ENCODE assay signal across 8 cellular contexts in genomic region chr6:166341464-166341863, GRCh38. TPM values are rescaled to one million over a fixed set of nuclear protein-coding genes. Genes with fewer than 3 reads are reported as not detected.
A peak's percentile ranks its signal among the peaks of the same experiment; 100 is the strongest.
DNase-seq lines count a peak whose midpoint lies in the region; ATAC-seq and TF ChIP-seq lines count a peak whose summit lies in the region.

No MANE protein-coding gene starts in this region.

- no peaks in the 10 kb centered on the region for H3K9me3 ChIP-seq in mucosa of rectum (ENCODE audit: control insufficient read depth in 2 of 2, low read length in 2 of 2)

- H3K4me1 ChIP-seq in mucosa of rectum (ENCODE audit: control insufficient read depth in 2 of 2, insufficient read depth in 2 of 2, low read length in 2 of 2): peaks cover 12% of the 10 kb centered on the region in 2 donors

- H3K27me3 ChIP-seq in brain microvascular endothelial cell (replicated peaks): no peaks in the 10 kb centered on the region
- H3K27me3 ChIP-seq in mucosa of rectum (ENCODE audit: control insufficient read depth in 2 of 2, insufficient read depth in 2 of 2, low read length in 2 of 2): no peaks in the 10 kb centered on the region

- H3K36me3 ChIP-seq in brain microvascular endothelial cell (replicated peaks) (peaks cover 2% of the 10 kb centered on the region), mucosa of rectum (ENCODE audit: control insufficient read depth in 2 of 2, insufficient read depth in 2 of 2, low read length in 2 of 2) (peaks cover 8% of the 10 kb centered on the region in 2 donors)

- ATAC-seq in HG03025 (IDR thresholded peaks at IDR 0.05; ENCODE audit: low FRiP score, unreplicated experiment): no peak

- POLR2A ChIA-PET in RWPE1 (lab: Yijun Ruan, JAX; ENCODE audit: low non-redundant PET): no interaction called here

- CTCF ChIA-PET in RWPE1 (lab: Yijun Ruan, JAX): no interaction called here

- H3K27ac ChIP-seq in brain microvascular endothelial cell: no peak overlapping the region
- peak overlapping the region in 1 of 2 donors; percentile 94 for H3K27ac ChIP-seq in mucosa of rectum (ENCODE audit: low read depth in 2 of 2, low read length in 2 of 2)
- H3K27ac ChIP-seq in RWPE1: no peak overlapping the region

- in situ Hi-C loops in brain microvascular endothelial cell (cut with HindIII; ENCODE audit: low pct_ligation_motif_present, low sequenced_read_pairs): no loop called here

- DNase-seq in AML-193 (lab: John Stamatoyannopoulos, UW): peak; percentile 42 to 69
- DNase-seq in LNCaP clone FGC (ENCODE audit: low read depth): no peak
- no peak for DNase-seq in brain microvascular endothelial cell
- no peak for DNase-seq in ureter (ENCODE audit: low spot score)
- no peak for DNase-seq in hippocampal formation (lab: John Stamatoyannopoulos, UW)
- DNase-seq in RWPE1 (ENCODE audit: low spot score): no peak

- H3K4me3 ChIP-seq in LNCaP clone FGC (ENCODE audit: low read depth, low read length): peak overlapping the region; percentile 96
- peak overlapping the region; percentile 98 for H3K4me3 ChIP-seq in brain microvascular endothelial cell (ENCODE audit: low read depth, low read length)
- peak overlapping the region; percentile 89 to 98 for H3K4me3 ChIP-seq in mucosa of rectum (ENCODE audit: low read length in 2 of 2)

- TF ChIP-seq CTCF in LNCaP clone FGC (IDR thresholded peaks at IDR 0.05; ENCODE audit: control insufficient read depth, extremely low read depth, insufficient read depth) (no peak), brain microvascular endothelial cell (IDR thresholded peaks at IDR 0.05; ENCODE audit: low read depth, low read length, missing control alignments) (no peak), RWPE1 (conservative IDR thresholded peaks at IDR 0.05; ENCODE audit: low read depth) (no peak)

- peak overlapping the region; percentile 97 to 99 for H3K9ac ChIP-seq in mucosa of rectum (ENCODE audit: low read depth in 1 of 2, low read length in 2 of 2)

RNA-seq across cellular contexts. Expression of gene SFT2D1, which starts 0.9 kb away (rescaled TPM):
- total RNA-seq in ureter: 49.7 TPM

RNA-seq across cellular contexts. Expression of gene PRR18, which starts 33.3 kb away (rescaled TPM):
- total RNA-seq in ureter: 0.23 TPM

RNA-seq across cellular contexts. Expression of gene MPC1, which starts 41.3 kb away (rescaled TPM):
- 53.9 TPM for total RNA-seq in ureter

Comparison
In these comparisons a context has a peak if more than half of its experiments do, and no peak if none do; other contexts are left out.
1. DNase-seq: peak in AML-193 (2 of 2); none in LNCaP clone FGC (single experiment), brain microvascular endothelial cell (single experiment), ureter (single experiment), hippocampal formation (0 of 2) and RWPE1 (single experiment).
2. Peak in every context shown above with its lines, with median percentiles within 50 percentile points of each other: H3K4me3 ChIP-seq.